ENCODE assay signal across 8 cellular contexts in genomic region chr2:169528271-169528701, GRCh38. TPM values are rescaled to one million over a fixed set of nuclear protein-coding genes. Genes with fewer than 3 reads are reported as not detected.
DNase-seq lines count a peak whose midpoint lies in the region; ATAC-seq and TF ChIP-seq lines count a peak whose summit lies in the region.

No MANE protein-coding gene starts in this region.

- H3K4me1 Mint-ChIP-seq in activated CD4-positive, alpha-beta T cell treated with anti-CD3 and anti-CD28 coated beads, Interleukin-2, amount 10 ng/mL, durations not matched to agents 7 days and 5 days = no peaks in the 10 kb centered on the region
- no peaks in the 10 kb centered on the region for H3K4me1 Mint-ChIP-seq in mesothelial cell of epicardium

- peaks cover 11% of the 10 kb centered on the region for H3K36me3 Mint-ChIP-seq in activated CD4-positive, alpha-beta T cell treated with anti-CD3 and anti-CD28 coated beads, Interleukin-2, amount 10 ng/mL, durations not matched to agents 7 days and 5 days (ENCODE audit: low read depth)
- H3K36me3 Mint-ChIP-seq in mesothelial cell of epicardium = peaks cover 6% of the 10 kb centered on the region

- peak; percentile 59 for ATAC-seq in Right ventricle myocardium inferior
- ATAC-seq in HG02943 (IDR thresholded peaks at IDR 0.05; ENCODE audit: low read depth, unreplicated experiment) = peak; percentile 65

- H3K27ac Mint-ChIP-seq in activated CD4-positive, alpha-beta T cell treated with anti-CD3 and anti-CD28 coated beads, Interleukin-2, amount 10 ng/mL, durations not matched to agents 7 days and 5 days = no peak overlapping the region
- H3K27ac Mint-ChIP-seq in mesothelial cell of epicardium = no peak overlapping the region

- DNase-seq in Right ventricle myocardium inferior (ENCODE audit: missing footprints) = peak; percentile 75
- no peak for DNase-seq in cardiac septum (ENCODE audit: low spot score)
- peak; percentile 59 for DNase-seq in NCI-H2171 treated with DMSO at 0.1 percent for 48 hours (lab: John Stamatoyannopoulos, UW)
- peak; percentile 80 for DNase-seq in activated CD4-positive, alpha-beta T cell treated with anti-CD3 and anti-CD28 coated beads, Interleukin-2, amount 10 ng/mL, durations not matched to agents 7 days and 5 days
- peak; percentile 68 for DNase-seq in ecto neural progenitor cell (ENCODE audit: low spot score)
- peak; percentile 31 to 60 for DNase-seq in mesothelial cell of epicardium (ENCODE audit: low spot score in 2 of 2, unreplicated experiment in 2 of 2)
- DNase-seq in stimulated activated CD8-positive, alpha-beta memory T cell treated with anti-CD3 and anti-CD28 coated beads, Interleukin-7, amount 100 ng/mL, for 24 hours (ENCODE audit: low read depth) = peak; percentile 63

- peak; percentile 83 for TF ChIP-seq CTCF in mesothelial cell of epicardium (IDR thresholded peaks at IDR 0.05; ENCODE audit: unreplicated experiment)

- intact Hi-C loops in Right ventricle myocardium inferior (cut with DNase I) (loop anchor here (10.0 kb wide), 1 partner anchor 267 kb away; the partner anchor contains the start of gene SSB), cardiac septum (cut with DNase I) (no loop called here)

- H3K4me3 Mint-ChIP-seq in activated CD4-positive, alpha-beta T cell treated with anti-CD3 and anti-CD28 coated beads, Interleukin-2, amount 10 ng/mL, durations not matched to agents 7 days and 5 days = no peak overlapping the region
- no peak overlapping the region for H3K4me3 Mint-ChIP-seq in mesothelial cell of epicardium

- H3K27me3 Mint-ChIP-seq in activated CD4-positive, alpha-beta T cell treated with anti-CD3 and anti-CD28 coated beads, Interleukin-2, amount 10 ng/mL, durations not matched to agents 7 days and 5 days = no peaks in the 10 kb centered on the region
- H3K27me3 Mint-ChIP-seq in mesothelial cell of epicardium (ENCODE audit: low read depth) = no peaks in the 10 kb centered on the region

- POLR2A ChIA-PET in activated CD4-positive, alpha-beta T cell treated with anti-CD3 and anti-CD28 coated beads, Interleukin-2, amount 10 ng/mL, durations not matched to agents 7 days and 5 days (lab: Charles Lee) = no interaction called here

- no peaks in the 10 kb centered on the region for H3K9me3 Mint-ChIP-seq in activated CD4-positive, alpha-beta T cell treated with anti-CD3 and anti-CD28 coated beads, Interleukin-2, amount 10 ng/mL, durations not matched to agents 7 days and 5 days
- H3K9me3 Mint-ChIP-seq in mesothelial cell of epicardium = no peaks in the 10 kb centered on the region

- CTCF ChIA-PET in activated CD4-positive, alpha-beta T cell treated with anti-CD3 and anti-CD28 coated beads, Interleukin-2, amount 10 ng/mL, durations not matched to agents 7 days and 5 days (lab: Charles Lee) = interaction anchor here (0.6 to 1.1 kb wide), 2 partner anchors 19 to 403 kb away, joined by 3 read pairs; partner anchors contain the start of gene KLHL41

RNA-seq across cellular contexts. Expression of gene KLHL41, which starts 18.8 kb away (rescaled TPM):
- total RNA-seq in Right ventricle myocardium inferior (159 TPM), cardiac septum (90.5 TPM), mesothelial cell of epicardium (0.41 to 0.66 TPM (median 0.56 TPM) in 3 replicates)
- under 1 TPM in 1 of 2 experiments, not detected in 1; 0.08 TPM for total RNA-seq in activated CD4-positive, alpha-beta T cell treated with anti-CD3 and anti-CD28 coated beads, Interleukin-2, amount 10 ng/mL, durations not matched to agents 7 days and 5 days

RNA-seq across cellular contexts. Expression of gene FASTKD1, which starts 45.4 kb away (rescaled TPM):
- total RNA-seq in Right ventricle myocardium inferior = 112 TPM
- total RNA-seq in cardiac septum = 65.2 TPM
- total RNA-seq in activated CD4-positive, alpha-beta T cell treated with anti-CD3 and anti-CD28 coated beads, Interleukin-2, amount 10 ng/mL, durations not matched to agents 7 days and 5 days = 10 to 100 TPM; 26.8 to 29.0 TPM
- total RNA-seq in mesothelial cell of epicardium = 30.1 to 30.4 TPM (median 30.1 TPM) in 3 replicates

RNA-seq across cellular contexts. Expression of gene BBS5, which starts 49.0 kb away (rescaled TPM):
- total RNA-seq in Right ventricle myocardium inferior (8.0 TPM), cardiac septum (8.2 TPM), mesothelial cell of epicardium (10.2 to 11.4 TPM (median 10.8 TPM) in 3 replicates)
- 1 to 10 TPM; 1.3 to 1.4 TPM for total RNA-seq in activated CD4-positive, alpha-beta T cell treated with anti-CD3 and anti-CD28 coated beads, Interleukin-2, amount 10 ng/mL, durations not matched to agents 7 days and 5 days

RNA-seq across cellular contexts. Expression of gene PPIG, which starts 55.9 kb away (rescaled TPM):
- total RNA-seq in Right ventricle myocardium inferior = 34.7 TPM
- 40.6 TPM for total RNA-seq in cardiac septum
- 10 to 100 TPM; 53.4 to 61.7 TPM for total RNA-seq in activated CD4-positive, alpha-beta T cell treated with anti-CD3 and anti-CD28 coated beads, Interleukin-2, amount 10 ng/mL, durations not matched to agents 7 days and 5 days
- total RNA-seq in mesothelial cell of epicardium = 60.2 to 63.6 TPM (median 62.2 TPM) in 3 replicates

Comparison
In these comparisons a context has a peak if more than half of its experiments do, and no peak if none do; other contexts are left out.
1. RNA of gene KLHL41, which starts 18.8 kb away (total RNA-seq): 159 TPM in Right ventricle myocardium inferior (single experiment) and 90.5 TPM in cardiac septum (single experiment); 0.41 to 0.66 TPM in mesothelial cell of epicardium and 0.08 TPM in activated CD4-positive, alpha-beta T cell treated with anti-CD3 and anti-CD28 coated beads, Interleukin-2, amount 10 ng/mL, durations not matched to agents 7 days and 5 days; every median in the first group is over 10 times any median in the second.